Comparison of ENCODE assay signal across 8 cellular contexts in the genomic region with DNA sequence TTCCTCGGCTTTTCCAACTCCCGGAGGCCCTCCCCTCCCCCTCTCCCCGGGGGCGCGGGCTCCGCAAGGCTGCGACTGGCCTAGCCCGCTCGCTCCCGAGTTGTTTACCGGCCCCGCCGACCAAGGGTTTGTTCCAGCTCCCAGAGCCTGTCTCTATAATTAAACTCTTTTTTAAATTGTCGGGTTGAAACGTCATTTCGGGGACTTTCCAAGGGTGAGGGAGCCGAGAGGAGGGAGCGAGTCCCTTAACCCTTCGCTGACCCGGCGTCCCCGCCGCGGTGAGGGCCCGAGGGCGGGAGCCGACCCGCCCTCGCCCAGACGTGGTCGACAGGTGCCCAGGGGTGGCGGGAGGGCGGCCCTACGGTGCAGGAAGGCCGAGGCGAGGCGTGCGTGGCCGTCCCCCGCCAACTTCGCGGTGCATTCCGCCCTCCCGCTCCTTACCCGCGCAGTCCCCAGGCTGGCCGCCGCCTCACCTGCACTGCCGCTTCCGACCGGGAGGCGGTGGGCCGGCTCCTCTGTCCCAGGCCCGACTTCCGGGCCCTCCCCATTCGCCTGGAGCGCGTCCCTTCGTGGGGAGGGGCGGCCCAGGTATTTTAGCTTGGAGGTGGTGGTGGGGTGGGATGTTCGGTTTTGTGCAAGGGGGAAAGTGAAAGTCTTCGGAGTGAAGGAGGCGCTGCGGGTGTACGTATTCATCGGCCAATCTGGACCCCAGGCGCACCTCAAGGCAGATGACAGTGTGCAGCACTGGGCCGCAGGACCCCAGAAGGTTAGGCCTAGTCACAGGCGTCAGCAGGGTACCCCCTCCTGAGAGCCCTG. TPM values are rescaled to one million over a fixed set of nuclear protein-coding genes. Genes with fewer than 3 reads are reported as not detected.
A peak's percentile ranks its signal among the peaks of the same experiment; 100 is the strongest.
DNase-seq lines count a peak whose midpoint lies in the region; ATAC-seq, FAIRE-seq and TF ChIP-seq lines count a peak whose summit lies in the region.

No MANE protein-coding gene starts in this region.

- in situ Hi-C loops in KBM-7 (cut with MboI; ENCODE audit: low pct_unique_long_range_greater_than_20kb, low sequenced_read_pairs) = no loop called here
- in situ Hi-C loops in mammary epithelial cell (cut with MboI; ENCODE audit: low sequenced_read_pairs in 2 of 2) = loop anchor here in 1 of 2 donors (25.0 kb wide), 1 partner anchor 259 kb away; no protein-coding TSS in a partner anchor

- H3K4me3 ChIP-seq in mammary epithelial cell (replicated peaks in 1 of 3; ENCODE audit: insufficient read depth in 1 of 3, low read depth in 2 of 3, low read length in 3 of 3) (peak overlapping the region; percentile 63 to 72 (median 72)), keratinocyte (ENCODE audit: control insufficient read depth in 2 of 3, extremely low read depth in 1 of 3, insufficient read depth in 2 of 3, low read depth in 1 of 3, low read length in 3 of 3) (peak overlapping the region; percentile 66 to 95 (median 81))

- H4K20me1 ChIP-seq in mammary epithelial cell (ENCODE audit: insufficient read depth, low read length) (peaks cover 7% of the 10 kb centered on the region), keratinocyte (ENCODE audit: control insufficient read depth, extremely low read depth, insufficient read depth, low read length) (peaks cover 20% of the 10 kb centered on the region)

- 3% methylated on average over 23 of the region's 69 CpGs for WGBS in mammary epithelial cell (ENCODE audit: low coverage, missing lambda C conversion rate)

- H3K4me1 ChIP-seq in mammary epithelial cell (ENCODE audit: insufficient read depth, low read length) = peaks cover 15% of the 10 kb centered on the region
- peaks cover 21% of the 10 kb centered on the region for H3K4me1 ChIP-seq in keratinocyte (ENCODE audit: control insufficient read depth, extremely low read depth, insufficient read depth, low read length)

- H3K4me2 ChIP-seq in mammary epithelial cell (ENCODE audit: insufficient read depth, low read depth, low read length) = peak overlapping the region; percentile 94
- peak overlapping the region; percentile 99 for H3K4me2 ChIP-seq in keratinocyte (ENCODE audit: control insufficient read depth, extremely low read depth, insufficient read depth, low read depth, low read length)

- no TSS peak for BruUV-seq in mammary epithelial cell (replicated peaks; lab: Mats Ljungman, UMichigan)

- H3K9ac ChIP-seq in mammary epithelial cell (ENCODE audit: insufficient read depth, low read length) = peak overlapping the region; percentile 99
- H3K9ac ChIP-seq in keratinocyte (ENCODE audit: control insufficient read depth, extremely low read depth, insufficient read depth, low read length) = peak overlapping the region; percentile 98

- CTCF ChIA-PET in mammary epithelial cell (lab: Charles Lee; ENCODE audit: low non-redundant PET) = no interaction called here

- H3K36me3 ChIP-seq in mammary epithelial cell (ENCODE audit: insufficient read depth, low read length) (peaks cover 7% of the 10 kb centered on the region), keratinocyte (ENCODE audit: control insufficient read depth in 2 of 2, extremely low read depth in 1 of 2, insufficient read depth in 2 of 2, low read length in 2 of 2) (peaks cover 14 to 20% of the 10 kb centered on the region in 2 experiments)

- FAIRE-seq in G401.6 (lab: Jason Lieb, UNC) (peak; percentile 41), keratinocyte (lab: Jason Lieb, UNC) (no peak)

- H3K9me3 ChIP-seq in mammary epithelial cell (replicated peaks; ENCODE audit: insufficient read depth, low read length) = no peaks in the 10 kb centered on the region
- H3K9me3 ChIP-seq in keratinocyte (ENCODE audit: control insufficient read depth, low read depth, low read length) = no peaks in the 10 kb centered on the region

- H3K79me2 ChIP-seq in mammary epithelial cell (ENCODE audit: insufficient read depth, low read length) (peaks cover 48% of the 10 kb centered on the region), keratinocyte (ENCODE audit: control insufficient read depth, insufficient read depth, low read length) (peaks cover 40% of the 10 kb centered on the region)

- ATAC-seq in GM21619 (IDR thresholded peaks at IDR 0.05; ENCODE audit: unreplicated experiment) = peak; percentile 40

- dilution Hi-C loops in mammary epithelial cell (cut with HindIII; ENCODE audit: low sequenced_read_pairs) (no loop called here), keratinocyte (cut with MboI; ENCODE audit: extremely low pct_ligation_motif_present, low sequenced_read_pairs) (no loop called here)

- intact Hi-C loops in mammary epithelial cell (cut with micrococcal nuclease) = loop anchor here (1.0 kb wide), 1 partner anchor 20 kb away; no protein-coding TSS in a partner anchor

- H2AFZ ChIP-seq in mammary epithelial cell (ENCODE audit: low read depth, low read length) = peak overlapping the region; percentile 51
- H2AFZ ChIP-seq in keratinocyte (ENCODE audit: control insufficient read depth, low read length) = peak overlapping the region; percentile 1

- DNase-seq in KBM-7 (peak; percentile 81), mammary epithelial cell (peak; percentile 85), keratinocyte (ENCODE audit: low read depth, low spot score) (no peak), GM19240 (ENCODE audit: insufficient read length, low spot score) (no peak)
- DNase-seq in stimulated activated CD4-positive, alpha-beta T cell treated with anti-CD3 and anti-CD28 coated beads, Interleukin-12 subunit alpha, Interleukin-12 subunit beta, amount 100 ng/mL, for 48 hours (ENCODE audit: low read depth in 2 of 3, low spot score in 1 of 3) = peak in 2 of 3 donors; percentile 71 to 75

- peak overlapping the region; percentile 93 for H3K27ac ChIP-seq in VCaP
- peak overlapping the region; percentile 98 for H3K27ac ChIP-seq in mammary epithelial cell (ENCODE audit: insufficient read depth, low read depth, low read length)
- peak overlapping the region; percentile 100 for H3K27ac ChIP-seq in keratinocyte (ENCODE audit: control insufficient read depth, insufficient read depth, low read length)

- H3K9me1 ChIP-seq in keratinocyte (ENCODE audit: control insufficient read depth, extremely low read depth, insufficient read depth, low read length) = no peaks in the 10 kb centered on the region

- TF ChIP-seq CTCF in VCaP (conservative IDR thresholded peaks at IDR 0.05) = peak; percentile 78
- TF ChIP-seq CTCF in mammary epithelial cell (conservative IDR thresholded peaks at IDR 0.05 in 1 of 2, IDR thresholded peaks at IDR 0.05 in 1 of 2; ENCODE audit: extremely low read depth in 1 of 2, insufficient read depth in 1 of 2, low read depth in 1 of 2, low read length in 2 of 2) = peak; percentile 52 to 78
- TF ChIP-seq CTCF in keratinocyte (optimal IDR thresholded peaks at IDR 0.05 in 1 of 3, IDR thresholded peaks at IDR 0.05 in 1 of 3, conservative IDR thresholded peaks at IDR 0.05 in 1 of 3; ENCODE audit: extremely low read depth in 1 of 3, insufficient read depth in 2 of 3, low read length in 3 of 3) = peak; percentile 44 to 82 (median 63)

- H3K27me3 ChIP-seq in mammary epithelial cell (ENCODE audit: insufficient read depth, low read length) (no peaks in the 10 kb centered on the region), keratinocyte (ENCODE audit: control insufficient read depth, extremely low read depth, insufficient read depth, low read length) (no peaks in the 10 kb centered on the region)

RNA-seq across cellular contexts. Expression of a gene that starts 2.9 kb away (rescaled TPM):
- 100 to 1,000 TPM; 169 to 373 TPM for total RNA-seq in mammary epithelial cell
- 140 TPM for polyA plus RNA-seq in mammary epithelial cell
- polyA minus RNA-seq in mammary epithelial cell = 99.0 TPM
- polyA plus RNA-seq in keratinocyte = 66.9 to 142 TPM (median 85.2 TPM) in 3 replicates
- 58.4 TPM for polyA plus RNA-seq in keratinocyte (2011; ENCODE audit: low read depth)
- 118 and 212 TPM in 2 replicates for polyA plus RNA-seq in keratinocyte (2011; cell fraction: cytosol; rRNA removed)
- polyA plus RNA-seq in keratinocyte (2011; cell fraction: nucleus; rRNA removed) = 311 and 342 TPM in 2 replicates
- 176 and 280 TPM in 2 replicates for polyA plus RNA-seq in keratinocyte (2012; ENCODE audit: low replicate concordance)
- polyA minus RNA-seq in keratinocyte = 45.4 to 273 TPM (median 50.6 TPM) in 3 replicates
- polyA minus RNA-seq in keratinocyte (2011; cell fraction: cytosol; rRNA and poly(A)+ RNA removed) = 802 TPM
- polyA minus RNA-seq in keratinocyte (2011; cell fraction: nucleus; rRNA and poly(A)+ RNA removed) = 213 and 226 TPM in 2 replicates

Comparison
In these comparisons a context has a peak if more than half of its experiments do, and no peak if none do; other contexts are left out.
1. DNase-seq: peak in KBM-7 (single experiment), mammary epithelial cell (single experiment) and stimulated activated CD4-positive, alpha-beta T cell treated with anti-CD3 and anti-CD28 coated beads, Interleukin-12 subunit alpha, Interleukin-12 subunit beta, amount 100 ng/mL, for 48 hours (2 of 3); none in keratinocyte (single experiment) and GM19240 (single experiment).
2. Peak in every context shown above with its lines, with median percentiles within 50 percentile points of each other: H3K27ac ChIP-seq and CTCF ChIP-seq.